17 cellular contexts compared by ENCODE assay signal in genomic region chr10:91813251-91813650, GRCh38. TPM values are rescaled to one million over a fixed set of nuclear protein-coding genes. Genes with fewer than 3 reads are reported as not detected.
DNase-seq lines count a peak whose midpoint lies in the region; ATAC-seq and TF ChIP-seq lines count a peak whose summit lies in the region.
"Had no signal": no experiment of that assay in that cellular context is flagged by ENCODE, and none has a peak within 500 bp of the region (broad histone marks: within the 10 kb centered on the region; RNA-seq: fewer than 3 reads in every experiment).

No MANE protein-coding gene starts in this region.

- peaks cover 42% of the 10 kb centered on the region for H3K4me1 Mint-ChIP-seq in activated naive CD4-positive, alpha-beta T cell treated with anti-CD3 and anti-CD28 coated beads, Interleukin-2, amount 50 U/mL, for 24 hours
- peaks cover 50% of the 10 kb centered on the region for H3K4me1 Mint-ChIP-seq in chondrocyte (ENCODE audit: low read depth)
- H3K4me1 Mint-ChIP-seq in CD8-positive, alpha-beta T cell (ENCODE audit: low read depth), result peaks cover 50% of the 10 kb centered on the region

- no peak overlapping the region for H3K27ac ChIP-seq in Panc1 (ENCODE audit: low read length)
- no peak overlapping the region for H3K27ac ChIP-seq in CD8-positive, alpha-beta T cell (ENCODE audit: low read depth, low read length)

- in situ Hi-C loops in Panc1 (cut with HindIII; ENCODE audit: low pct_unique_long_range_greater_than_20kb, low sequenced_read_pairs), result no loop called here

- POLR2A ChIA-PET in Panc1 (lab: Charles Lee), result no interaction called here
- POLR2A ChIA-PET in CD8-positive, alpha-beta T cell (lab: Charles Lee), result interaction anchor here (1.3 to 1.8 kb wide), 2 partner anchors 16 to 24 kb away, joined by 3 to 7 read pairs; partner anchors contain the start of gene TNKS2

- ATAC-seq in activated naive CD4-positive, alpha-beta T cell treated with anti-CD3 and anti-CD28 coated beads, Interleukin-2, amount 50 U/mL, for 72 hours, result no peak
- no peak for ATAC-seq in Panc1
- no peak for ATAC-seq in GM21619 (IDR thresholded peaks at IDR 0.05; ENCODE audit: unreplicated experiment)
- no peak for ATAC-seq in CD8-positive, alpha-beta T cell

- H3K4me3 Mint-ChIP-seq in activated naive CD4-positive, alpha-beta T cell treated with anti-CD3 and anti-CD28 coated beads, Interleukin-2, amount 50 U/mL, for 24 hours, result no peak overlapping the region
- no peak overlapping the region for H3K4me3 Mint-ChIP-seq in chondrocyte (ENCODE audit: unreplicated experiment)
- no peak overlapping the region for H3K4me3 Mint-ChIP-seq in CD8-positive, alpha-beta T cell
- H3K4me3 Mint-ChIP-seq: CD4-positive, alpha-beta T cell; HFFc6 had no signal

- H3K4me3 ChIP-seq in Panc1 (ENCODE audit: low read depth in 2 of 2, low read length in 2 of 2), result no peak overlapping the region
- H3K4me3 ChIP-seq in CD8-positive, alpha-beta T cell (ENCODE audit: low read depth, low read length), result no peak overlapping the region

- H3K36me3 ChIP-seq in Panc1 (ENCODE audit: control insufficient read depth, insufficient read depth, low read length), result peaks cover 24% of the 10 kb centered on the region
- peaks cover 20% of the 10 kb centered on the region for H3K36me3 ChIP-seq in CD8-positive, alpha-beta T cell (ENCODE audit: insufficient read depth, low read length)

- H3K36me3 Mint-ChIP-seq in activated naive CD4-positive, alpha-beta T cell treated with anti-CD3 and anti-CD28 coated beads, Interleukin-2, amount 50 U/mL, for 24 hours, result peaks cover 12% of the 10 kb centered on the region
- H3K36me3 Mint-ChIP-seq in activated naive CD4-positive, alpha-beta T cell treated with anti-CD3 and anti-CD28 coated beads, Interleukin-2, amount 50 U/mL, for 72 hours, result peaks cover 9 to 25% of the 10 kb centered on the region in 2 donors
- H3K36me3 Mint-ChIP-seq in chondrocyte (ENCODE audit: low read depth), result peaks cover 20% of the 10 kb centered on the region
- peaks cover 67% of the 10 kb centered on the region for H3K36me3 Mint-ChIP-seq in CD8-positive, alpha-beta T cell

- peak overlapping the region; percentile 51 for H3K27ac Mint-ChIP-seq in activated naive CD4-positive, alpha-beta T cell treated with anti-CD3 and anti-CD28 coated beads, Interleukin-2, amount 50 U/mL, for 24 hours
- no peak overlapping the region for H3K27ac Mint-ChIP-seq in activated naive CD4-positive, alpha-beta T cell treated with anti-CD3 and anti-CD28 coated beads, Interleukin-2, amount 50 U/mL, for 72 hours
- H3K27ac Mint-ChIP-seq in chondrocyte (ENCODE audit: unreplicated experiment), result peak overlapping the region; percentile 69
- H3K27ac Mint-ChIP-seq in CD8-positive, alpha-beta T cell, result no peak overlapping the region
- H3K27ac Mint-ChIP-seq: CD4-positive, alpha-beta T cell; HFFc6 had no signal

- H3K27me3 Mint-ChIP-seq in activated naive CD4-positive, alpha-beta T cell treated with anti-CD3 and anti-CD28 coated beads, Interleukin-2, amount 50 U/mL, for 24 hours, result no peaks in the 10 kb centered on the region
- no peaks in the 10 kb centered on the region for H3K27me3 Mint-ChIP-seq in chondrocyte (ENCODE audit: low read depth)
- H3K27me3 Mint-ChIP-seq in CD8-positive, alpha-beta T cell (ENCODE audit: low read depth), result no peaks in the 10 kb centered on the region
- H3K27me3 Mint-ChIP-seq: CD4-positive, alpha-beta T cell had no signal

- no peaks in the 10 kb centered on the region for H3K9me3 ChIP-seq in Panc1 (ENCODE audit: control insufficient read depth, insufficient read depth, low read depth, low read length)
- H3K9me3 ChIP-seq in CD8-positive, alpha-beta T cell (ENCODE audit: low read length), result no peaks in the 10 kb centered on the region

- no peak for DNase-seq in activated naive CD4-positive, alpha-beta T cell treated with anti-CD3 and anti-CD28 coated beads, Interleukin-2, amount 50 U/mL, for 72 hours (ENCODE audit: low spot score in 2 of 2)
- no peak for DNase-seq in Panc1 (ENCODE audit: low read depth, low spot score)
- DNase-seq in chondrocyte (ENCODE audit: low spot score), result no peak
- no peak for DNase-seq in HK-2 (ENCODE audit: unreplicated experiment)
- DNase-seq in CD8-positive, alpha-beta T cell, result no peak
- DNase-seq: CD4-positive, alpha-beta T cell; HFFc6; KG1; MV-4-11; NCI-H1694 treated with DMSO at 0.1 percent for 48 hours; NCI-H2107; NCI-H510A; NCI-H748 treated with DMSO at 0.1 percent for 48 hours; NK-92 treated with Interleukin-12 subunit alpha and Interleukin-12 subunit beta, amount 100 ng/mL, for 24 hours; Right ventricle myocardium superior had no signal

- CTCF ChIA-PET in Panc1 (lab: Charles Lee), result no interaction called here
- CTCF ChIA-PET in CD8-positive, alpha-beta T cell (lab: Charles Lee), result interaction anchor here (0.7 kb wide), 1 partner anchor 23 kb away, joined by 4 read pairs; no protein-coding TSS in a partner anchor

- no peak for TF ChIP-seq CTCF in Panc1 (IDR thresholded peaks at IDR 0.05)
- TF ChIP-seq CTCF in chondrocyte (IDR thresholded peaks at IDR 0.05), result no peak
- no peak for TF ChIP-seq CTCF in CD8-positive, alpha-beta T cell (IDR thresholded peaks at IDR 0.05)

- BruUV-seq in Panc1 (replicated peaks; lab: Mats Ljungman, UMichigan), result TSS peak; percentile 5

- no peaks in the 10 kb centered on the region for H3K9me3 Mint-ChIP-seq in activated naive CD4-positive, alpha-beta T cell treated with anti-CD3 and anti-CD28 coated beads, Interleukin-2, amount 50 U/mL, for 24 hours
- no peaks in the 10 kb centered on the region for H3K9me3 Mint-ChIP-seq in activated naive CD4-positive, alpha-beta T cell treated with anti-CD3 and anti-CD28 coated beads, Interleukin-2, amount 50 U/mL, for 72 hours
- H3K9me3 Mint-ChIP-seq in chondrocyte (ENCODE audit: low read depth), result no peaks in the 10 kb centered on the region
- H3K9me3 Mint-ChIP-seq in CD8-positive, alpha-beta T cell, result no peaks in the 10 kb centered on the region
- H3K9me3 Mint-ChIP-seq: CD4-positive, alpha-beta T cell; HFFc6 had no signal

- no peaks in the 10 kb centered on the region for H3K4me1 ChIP-seq in Panc1 (ENCODE audit: control insufficient read depth, insufficient read depth, low read length)
- H3K4me1 ChIP-seq in CD8-positive, alpha-beta T cell (ENCODE audit: insufficient read depth, low read length), result no peaks in the 10 kb centered on the region

- no peaks in the 10 kb centered on the region for H3K27me3 ChIP-seq in Panc1 (ENCODE audit: control insufficient read depth, insufficient read depth, low read length)
- no peaks in the 10 kb centered on the region for H3K27me3 ChIP-seq in CD8-positive, alpha-beta T cell (ENCODE audit: insufficient read depth, low read length)

- intact Hi-C loops in Panc1 (cut with micrococcal nuclease; ENCODE audit: unreplicated experiment), result no loop called here
- intact Hi-C loops in CD8-positive, alpha-beta T cell (cut with DNase I, micrococcal nuclease), result no loop called here

RNA-seq across cellular contexts. Expression of gene TNKS2, which starts 15.0 kb away (rescaled TPM):
- 10 to 100 TPM; 41.6 to 44.9 TPM for total RNA-seq in activated naive CD4-positive, alpha-beta T cell treated with anti-CD3 and anti-CD28 coated beads, Interleukin-2, amount 50 U/mL, for 72 hours
- 46.2 TPM for total RNA-seq in Panc1 (2021; ENCODE audit: unreplicated experiment)
- 22.3 TPM for polyA plus RNA-seq in Panc1 (2012; ENCODE audit: insufficient read length)
- total RNA-seq in chondrocyte, result 52.1 to 75.0 TPM (median 74.4 TPM) in 3 replicates
- 10 to 100 TPM; 46.4 to 49.4 TPM for total RNA-seq in CD8-positive, alpha-beta T cell

Comparison
In these comparisons a context has a peak if more than half of its experiments do, and no peak if none do; other contexts are left out.
1. H3K27ac Mint-ChIP-seq: peak in activated naive CD4-positive, alpha-beta T cell treated with anti-CD3 and anti-CD28 coated beads, Interleukin-2, amount 50 U/mL, for 24 hours (single experiment) and chondrocyte (single experiment); none in activated naive CD4-positive, alpha-beta T cell treated with anti-CD3 and anti-CD28 coated beads, Interleukin-2, amount 50 U/mL, for 72 hours (0 of 2) and CD8-positive, alpha-beta T cell (single experiment).